ENCODE assay signal across 9 cellular contexts in the genomic region with DNA sequence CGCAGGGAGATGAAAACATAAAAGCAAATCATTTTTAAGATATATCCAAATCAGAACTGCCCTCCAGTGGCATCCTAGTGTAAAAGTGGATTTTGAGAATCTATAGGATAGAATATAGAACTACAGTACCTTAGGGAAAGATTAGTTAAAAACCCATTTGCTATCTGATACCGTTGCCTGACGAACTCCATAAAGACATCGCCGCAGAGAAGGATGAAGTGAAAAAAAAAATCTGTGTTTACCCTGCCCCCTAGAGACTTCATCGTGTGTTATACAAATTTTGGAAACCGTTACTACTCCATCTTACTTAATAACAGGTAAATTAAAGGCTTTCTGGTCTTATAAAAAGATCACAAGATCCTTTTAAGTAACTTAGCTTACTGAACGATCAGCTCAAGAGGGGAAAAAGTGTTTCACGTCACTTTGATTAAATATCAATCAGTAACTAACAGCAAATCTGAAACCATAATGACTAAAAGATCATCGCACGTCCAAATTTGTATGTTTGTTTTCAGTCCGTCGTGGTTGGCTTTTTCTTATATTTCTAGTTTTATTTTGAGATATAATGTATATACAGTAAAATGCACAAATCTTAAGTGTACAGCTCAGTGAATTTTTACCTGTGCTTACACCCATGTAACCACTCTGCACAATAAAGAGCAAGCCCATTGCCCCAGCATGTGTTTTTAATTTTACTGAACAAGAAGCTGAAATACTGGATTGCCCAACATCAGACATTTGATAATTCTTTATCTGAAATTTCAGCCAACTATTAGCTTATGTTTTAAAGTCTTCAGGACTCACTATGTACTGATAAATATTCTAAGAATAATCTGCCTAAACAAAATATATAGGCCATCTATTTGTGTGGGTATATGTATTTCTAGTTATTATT. TPM values are rescaled to one million over a fixed set of nuclear protein-coding genes. Genes with fewer than 3 reads are reported as not detected.
DNase-seq lines count a peak whose midpoint lies in the region; ATAC-seq and TF ChIP-seq lines count a peak whose summit lies in the region.
"Had no signal": no experiment of that assay in that cellular context is flagged by ENCODE, and none has a peak within 500 bp of the region (broad histone marks: within the 10 kb centered on the region; RNA-seq: fewer than 3 reads in every experiment).

No MANE protein-coding gene starts in this region.

- peaks cover 38% of the 10 kb centered on the region for H3K36me3 Mint-ChIP-seq in stimulated activated effector memory CD8-positive, alpha-beta T cell treated with anti-CD3 and anti-CD28 coated beads, Interleukin-12 subunit alpha, Interleukin-12 subunit beta, amount 100 ng/mL, for 72 hours

- H3K4me2 ChIP-seq in SK-N-SH: peak overlapping the region; percentile 83

- 3% methylated on average over 13 of the region's 13 CpGs for WGBS in SK-N-SH (ENCODE audit: low lambda C conversion rate)
- WGBS in spleen, 5 donors: 15 to 19% (median 17%) methylated on average over 13 of the region's 13 CpGs

- POLR2A ChIA-PET in SK-N-SH (lab: Yijun Ruan, JAX): interaction anchor here (0.7 to 2.1 kb wide), 2 partner anchors 14 to 77 kb away, joined by 3 to 14 read pairs; a partner anchor contains a TSS

- H3K36me3 ChIP-seq in BE2C: peaks cover 35% of the 10 kb centered on the region
- peaks cover 21 to 24% of the 10 kb centered on the region in 2 experiments for H3K36me3 ChIP-seq in SK-N-SH (replicated peaks in 1 of 2; ENCODE audit: control insufficient read depth in 1 of 2, insufficient read depth in 2 of 2, low read length in 1 of 2)
- peaks cover 0 to 27% (median 23%) of the 10 kb centered on the region in 6 donors for H3K36me3 ChIP-seq in spleen

- H3K4me1 Mint-ChIP-seq in stimulated activated effector memory CD8-positive, alpha-beta T cell treated with anti-CD3 and anti-CD28 coated beads, Interleukin-12 subunit alpha, Interleukin-12 subunit beta, amount 100 ng/mL, for 72 hours: peaks cover 31% of the 10 kb centered on the region

- H4K20me1 ChIP-seq in SK-N-SH (ENCODE audit: insufficient read depth): no peaks in the 10 kb centered on the region

- no peak for TF ChIP-seq POLR2A in spleen (IDR thresholded peaks at IDR 0.05)

- CTCF ChIA-PET in SK-N-SH (lab: Yijun Ruan, JAX): interaction anchor here (0.6 to 8.6 kb wide), 24 partner anchors 8 to 437 kb away, joined by 3 to 119 read pairs (median 4); a partner anchor contains a TSS

- TF ChIP-seq RAD21 in SK-N-SH (IDR thresholded peaks at IDR 0.05; ENCODE audit: low read length): no peak

- ATAC-seq in left ventricle myocardium superior: peak; percentile 7
- ATAC-seq in GM18870 (IDR thresholded peaks at IDR 0.05; ENCODE audit: unreplicated experiment): no peak
- no peak for ATAC-seq in HG03196 (IDR thresholded peaks at IDR 0.05; ENCODE audit: unreplicated experiment)
- no peak for ATAC-seq in stimulated activated effector memory CD8-positive, alpha-beta T cell treated with anti-CD3 and anti-CD28 coated beads, Interleukin-12 subunit alpha, Interleukin-12 subunit beta, amount 100 ng/mL, for 72 hours

- intact Hi-C loops in left ventricle myocardium superior (cut with micrococcal nuclease) (loop anchor here (5.0 kb wide), 1 partner anchor 117 kb away; no protein-coding TSS in a partner anchor), spleen (cut with DNase I; ENCODE audit: low total_unique reads) (loop anchor here (5.0 to 10.0 kb wide), 2 partner anchors 122 to 379 kb away; no protein-coding TSS in a partner anchor)

- H3K27ac ChIP-seq in SK-N-SH (ENCODE audit: low read depth in 2 of 2, low read length in 1 of 2) (peak overlapping the region; percentile 39 to 99), spleen (peak overlapping the region; percentile 3 to 87 (median 80))

- no peaks in the 10 kb centered on the region for H3K27me3 ChIP-seq in BE2C
- H3K27me3 ChIP-seq in SK-N-SH (ENCODE audit: insufficient read depth): no peaks in the 10 kb centered on the region
- H3K27me3 ChIP-seq in spleen (replicated peaks in 1 of 7): no peaks in the 10 kb centered on the region

- no peak overlapping the region for H3K27ac Mint-ChIP-seq in stimulated activated effector memory CD8-positive, alpha-beta T cell treated with anti-CD3 and anti-CD28 coated beads, Interleukin-12 subunit alpha, Interleukin-12 subunit beta, amount 100 ng/mL, for 72 hours

- no peak; a peak in 1 of 4 replicates for TF ChIP-seq EP300 in SK-N-SH (IDR thresholded peaks at IDR 0.05; ENCODE audit: borderline replicate concordance in 1 of 2, low read depth in 1 of 2, low read length in 1 of 2)

- H3K9me3 ChIP-seq in BE2C: no peaks in the 10 kb centered on the region
- H3K9me3 ChIP-seq in SK-N-SH: no peaks in the 10 kb centered on the region
- no peaks in the 10 kb centered on the region for H3K9me3 ChIP-seq in spleen

- peak overlapping the region; percentile 51; the same call in 1 of the 2 replicates for H3K9ac ChIP-seq in SK-N-SH

- H3F3A ChIP-seq in SK-N-SH (replicated peaks; ENCODE audit: insufficient read depth): no peaks in the 10 kb centered on the region

- H2AFZ ChIP-seq in SK-N-SH (ENCODE audit: low read depth): peak overlapping the region; percentile 95

- peak; percentile 28 for TF ChIP-seq CTCF in BE2C (IDR thresholded peaks at IDR 0.05; ENCODE audit: low read depth, low read length)
- no peak for TF ChIP-seq CTCF in HFF-Myc (IDR thresholded peaks at IDR 0.05; ENCODE audit: low read depth, low read length, missing control alignments)
- TF ChIP-seq CTCF in SK-N-SH (IDR thresholded peaks at IDR 0.05): peak; percentile 46; the same call in 1 of the 2 replicates
- peak in 4 of 11 experiments; percentile 0 to 7 (median 4) for TF ChIP-seq CTCF in spleen (IDR thresholded peaks at IDR 0.05 in 8 of 11, conservative IDR thresholded peaks at IDR 0.05 in 3 of 11)

- no peak overlapping the region for H3K4me3 Mint-ChIP-seq in stimulated activated effector memory CD8-positive, alpha-beta T cell treated with anti-CD3 and anti-CD28 coated beads, Interleukin-12 subunit alpha, Interleukin-12 subunit beta, amount 100 ng/mL, for 72 hours

- no peaks in the 10 kb centered on the region for H3K9me2 ChIP-seq in SK-N-SH

- DNase-seq in BE2C (no peak), HFF-Myc (ENCODE audit: extremely low read depth, low read depth) (no peak), SK-N-SH (peak; percentile 31), left ventricle myocardium superior (no peak), spleen (no peak)
- no peak for DNase-seq in stimulated activated effector memory CD8-positive, alpha-beta T cell treated with anti-CD3 and anti-CD28 coated beads, Interleukin-12 subunit alpha, Interleukin-12 subunit beta, amount 100 ng/mL, for 72 hours (ENCODE audit: low spot score in 2 of 2)

- H3K4me3 ChIP-seq in BE2C (ENCODE audit: low read depth, low read length): peak overlapping the region; percentile 67
- H3K4me3 ChIP-seq in HFF-Myc (replicated peaks; ENCODE audit: low read depth, low read length): peak overlapping the region; percentile 90
- H3K4me3 ChIP-seq in SK-N-SH (ENCODE audit: low read depth in 2 of 2, low read length in 1 of 2): peak overlapping the region; percentile 58 to 89
- H3K4me3 ChIP-seq in spleen: peak overlapping the region; percentile 39 to 95 (median 86)

- H3K4me1 ChIP-seq in BE2C: peaks cover 8% of the 10 kb centered on the region
- H3K4me1 ChIP-seq in SK-N-SH (ENCODE audit: control insufficient read depth in 1 of 2, insufficient read depth in 2 of 2, low read depth in 1 of 2, low read length in 1 of 2): peaks cover 14 to 20% of the 10 kb centered on the region in 2 experiments; a peak in 3 of 4 replicates
- peaks cover 17 to 59% (median 34%) of the 10 kb centered on the region in 6 donors for H3K4me1 ChIP-seq in spleen

- H3K9me3 Mint-ChIP-seq in stimulated activated effector memory CD8-positive, alpha-beta T cell treated with anti-CD3 and anti-CD28 coated beads, Interleukin-12 subunit alpha, Interleukin-12 subunit beta, amount 100 ng/mL, for 72 hours: no peaks in the 10 kb centered on the region

- peaks cover 32% of the 10 kb centered on the region for H3K79me2 ChIP-seq in SK-N-SH (ENCODE audit: insufficient read depth)

TF ChIP-seq in SK-N-SH, 30 proteins besides CTCF, POLR2A, EP300 and RAD21:
- TF ChIP-seq RFX5 (IDR thresholded peaks at IDR 0.05; ENCODE audit: low read length) (no peak), POLR2AphosphoS5 (IDR thresholded peaks at IDR 0.05; ENCODE audit: low read depth, low read length) (no peak; the same call in 1 of the 2 replicates), TCF12 (IDR thresholded peaks at IDR 0.05) (peak; percentile 76), YY1 (IDR thresholded peaks at IDR 0.05; ENCODE audit: low read depth) (0 out of 2 replicates have a peak, but pooled peaks have one; percentile 14), GATA2 (CRISPR knock-in tag; IDR thresholded peaks at IDR 0.05) (peak; percentile 3; the same call in 1 of the 2 replicates), FOXJ3 (CRISPR knock-in tag; IDR thresholded peaks at IDR 0.05) (peak; percentile 47; the same call in 1 of the 2 replicates)

RNA-seq across cellular contexts. Expression of a gene that starts 0.9 kb away (rescaled TPM):
- polyA plus RNA-seq in BE2C (2012; ENCODE audit: insufficient read depth, insufficient read length, low read depth): 63.6 TPM
- polyA plus RNA-seq in SK-N-SH (2012; rRNA removed) (62.4 and 71.4 TPM in 2 replicates), spleen (10 to 100 TPM; 21.1 to 36.5 (median 29.4) TPM)
- 57.2 and 65.0 TPM in 2 replicates for polyA plus RNA-seq in SK-N-SH (2012; cell fraction: cytosol; rRNA removed)
- polyA plus RNA-seq in SK-N-SH (2012; cell fraction: nucleus; rRNA removed): 65.2 and 85.5 TPM in 2 replicates
- total RNA-seq in left ventricle myocardium superior (21.8 TPM), spleen (10 to 100 TPM; 32.3 to 48.6 (median 36.8) TPM)

RNA-seq across cellular contexts. Expression of a gene that starts 41.1 kb away (rescaled TPM):
- not detected for polyA plus RNA-seq in BE2C (2012; ENCODE audit: insufficient read depth, insufficient read length, low read depth)
- polyA plus RNA-seq in SK-N-SH (2012; rRNA removed) (not detected in 2 replicates), spleen (not detected)
- not detected in 2 replicates for polyA plus RNA-seq in SK-N-SH (2012; cell fraction: cytosol; rRNA removed)
- polyA plus RNA-seq in SK-N-SH (2012; cell fraction: nucleus; rRNA removed): not detected in 2 replicates
- total RNA-seq in left ventricle myocardium superior (not detected), spleen (not detected)
- total RNA-seq: lung microvascular endothelial cell had no signal
